ENCODE assay signal across 18 cellular contexts in genomic region chr5:89981006-89981405, GRCh38.
"Had no signal": no experiment of that assay in that cellular context is flagged by ENCODE, and none has a peak within 500 bp of the region (broad histone marks: within the 10 kb centered on the region; RNA-seq: fewer than 3 reads in every experiment).

No MANE protein-coding gene starts in this region.

- H3K36me3 ChIP-seq: colonic mucosa, esophagus muscularis mucosa, gastroesophageal sphincter, heart right ventricle, left lung, lower lobe of right lung had no signal

- DNase-seq: colonic mucosa; cortex of kidney; dermis blood vessel endothelial cell; dorsolateral prefrontal cortex; effector CD4-positive, alpha-beta T cell; effector memory CD4-positive, alpha-beta T cell; foreskin keratinocyte; heart right ventricle; hippocampal formation; left cardiac atrium; left lung; left ventricle myocardium superior; lower lobe of right lung; mesenchymal stem cell; mucosa of descending colon; naive B cell had no signal

- H3K27ac ChIP-seq: colonic mucosa, dorsolateral prefrontal cortex, esophagus muscularis mucosa, foreskin keratinocyte, gastroesophageal sphincter, left lung, lower lobe of right lung had no signal

- H3K4me3 ChIP-seq: colonic mucosa, dorsolateral prefrontal cortex, esophagus muscularis mucosa, gastroesophageal sphincter, heart right ventricle, left lung, lower lobe of right lung, mucosa of descending colon had no signal

- H3K9me3 ChIP-seq: colonic mucosa, esophagus muscularis mucosa, gastroesophageal sphincter, left lung, lower lobe of right lung, mucosa of descending colon had no signal
